ENCODE assay signal across 20 cellular contexts in the genomic region with DNA sequence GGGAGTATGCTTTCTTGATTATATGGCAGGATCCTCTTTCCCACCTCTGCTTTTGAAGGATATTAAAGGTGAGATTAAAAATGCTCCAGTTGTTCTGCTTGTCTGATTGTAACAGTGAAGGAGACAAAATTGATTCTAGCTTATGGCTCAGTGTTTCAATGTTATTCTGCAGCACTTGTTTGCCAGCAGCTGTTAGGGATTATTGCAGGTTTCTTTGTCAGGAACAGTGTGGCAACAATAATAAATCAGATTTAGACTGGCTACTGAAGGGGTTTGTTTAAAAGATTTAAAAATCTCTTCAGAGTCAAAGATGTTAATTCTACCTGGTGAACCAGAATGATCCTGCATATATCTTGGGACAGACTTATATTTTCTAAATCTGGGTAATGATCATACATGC.
"Had no signal": no experiment of that assay in that cellular context is flagged by ENCODE, and none has a peak within 500 bp of the region (broad histone marks: within the 10 kb centered on the region; RNA-seq: fewer than 3 reads in every experiment).

No MANE protein-coding gene starts in this region.

- DNase-seq: activated CD4-positive, alpha-beta T cell treated with anti-CD3 and anti-CD28 coated beads for 4 hours; activated CD4-positive, alpha-beta T cell treated with anti-CD3 and anti-CD28 coated beads, Interleukin-2, amount 50 U/mL, for 48 hours; activated CD8-positive, alpha-beta memory T cell treated with anti-CD3 and anti-CD28 coated beads for 24 hours; activated effector memory CD4-positive, alpha-beta T cell treated with Interleukin-2 at 50 U/mL for 16 hours; activated naive CD4-positive, alpha-beta T cell treated with Interleukin-2 at 50 U/mL for 16 hours; anterior cingulate cortex; cerebellar nuclear complex; colonic mucosa; effector CD8-positive, alpha-beta T cell; esophagus squamous epithelium; left cardiac atrium; naive thymus-derived CD8-positive, alpha-beta T cell; occipital lobe; psoas muscle; spleen; stimulated activated naive CD4-positive, alpha-beta T cell; transverse colon had no signal

- H3K4me1 ChIP-seq: colonic mucosa, esophagus squamous epithelium, neural progenitor cell, parathyroid adenoma, psoas muscle, spleen, transverse colon had no signal

- H3K27me3 ChIP-seq: colonic mucosa, esophagus squamous epithelium, neural progenitor cell, spleen, transverse colon had no signal

- ATAC-seq: left cardiac atrium; naive thymus-derived CD8-positive, alpha-beta T cell; psoas muscle had no signal

- H3K27ac ChIP-seq: colonic mucosa, epithelial cell of prostate, esophagus squamous epithelium, neural progenitor cell, parathyroid adenoma, psoas muscle, spleen, transverse colon had no signal

- H3K36me3 ChIP-seq: colonic mucosa, esophagus squamous epithelium, neural progenitor cell, spleen, transverse colon had no signal

- H3K4me3 ChIP-seq: colonic mucosa, esophagus squamous epithelium, neural progenitor cell, psoas muscle, spleen, transverse colon had no signal

- H3K9me3 ChIP-seq: colonic mucosa, esophagus squamous epithelium, psoas muscle, spleen, transverse colon had no signal
